In genomic region chr11:17643506-17644405, GRCh38 we compare ENCODE assay signal across 18 cellular contexts.
DNase-seq lines count a peak whose midpoint lies in the region; ATAC-seq and TF ChIP-seq lines count a peak whose summit lies in the region.
"Had no signal": no experiment of that assay in that cellular context is flagged by ENCODE, and none has a peak within 500 bp of the region (broad histone marks: within the 10 kb centered on the region; RNA-seq: fewer than 3 reads in every experiment).

No MANE protein-coding gene starts in this region.

- TF ChIP-seq EP300 in SK-N-SH (IDR thresholded peaks at IDR 0.05; ENCODE audit: borderline replicate concordance in 1 of 2, low read depth in 1 of 2, low read length in 1 of 2) = no peak

- no TSS peak for BruUV-seq in HCT116 (replicated peaks; lab: Mats Ljungman, UMichigan)

- no peaks in the 10 kb centered on the region for H3K27me3 ChIP-seq in SK-N-SH (ENCODE audit: insufficient read depth)
- no peaks in the 10 kb centered on the region for H3K27me3 ChIP-seq in HCT116 (ENCODE audit: insufficient read depth, low read length)
- no peaks in the 10 kb centered on the region for H3K27me3 ChIP-seq in prostate gland (replicated peaks; ENCODE audit: insufficient read depth)
- no peaks in the 10 kb centered on the region for H3K27me3 ChIP-seq in CD8-positive, alpha-beta memory T cell (ENCODE audit: insufficient read depth, low read length, poor library complexity, severe bottlenecking)

- POLR2A ChIA-PET in SK-N-SH (lab: Yijun Ruan, JAX) = no interaction called here
- POLR2A ChIA-PET in HCT116 (lab: Charles Lee) = no interaction called here
- POLR2A ChIA-PET in CD8-positive, alpha-beta memory T cell (lab: Charles Lee) = no interaction called here

- TF ChIP-seq RAD21 in SK-N-SH (IDR thresholded peaks at IDR 0.05; ENCODE audit: low read length) (no peak), HCT116 (IDR thresholded peaks at IDR 0.05; ENCODE audit: low read depth) (no peak)

- H3K4me3 Mint-ChIP-seq in neural crest cell = no peak overlapping the region
- H3K4me3 Mint-ChIP-seq in CD8-positive, alpha-beta memory T cell = no peak overlapping the region
- H3K4me3 Mint-ChIP-seq: B cell; CD4-positive, CD25-positive, alpha-beta regulatory T cell; H9 had no signal

- no peak for TF ChIP-seq CTCF in SK-N-SH (IDR thresholded peaks at IDR 0.05)
- no peak for TF ChIP-seq CTCF in HCT116 (IDR thresholded peaks at IDR 0.05 in 2 of 3, conservative IDR thresholded peaks at IDR 0.05 in 1 of 3; ENCODE audit: borderline replicate concordance in 1 of 3, insufficient read depth in 1 of 3, low read depth in 2 of 3, low read length in 2 of 3)
- no peak for TF ChIP-seq CTCF in neural crest cell (conservative IDR thresholded peaks at IDR 0.05)
- TF ChIP-seq CTCF in prostate gland (IDR thresholded peaks at IDR 0.05) = no peak

- H3K36me3 Mint-ChIP-seq in neural crest cell (ENCODE audit: low read depth) = no peaks in the 10 kb centered on the region
- H3K36me3 Mint-ChIP-seq in CD8-positive, alpha-beta memory T cell = no peaks in the 10 kb centered on the region
- H3K36me3 Mint-ChIP-seq: CD4-positive, CD25-positive, alpha-beta regulatory T cell had no signal

- H3K79me2 ChIP-seq in SK-N-SH (ENCODE audit: insufficient read depth) (no peaks in the 10 kb centered on the region), HCT116 (ENCODE audit: insufficient read depth, low read length) (no peaks in the 10 kb centered on the region)

- WGBS in SK-N-SH (ENCODE audit: low lambda C conversion rate) = 43% methylated on average over 7 of the region's 14 CpGs
- WGBS in prostate gland = 70% methylated on average over 14 of the region's 14 CpGs

- CTCF ChIA-PET in SK-N-SH (lab: Yijun Ruan, JAX) = interaction anchor here (0.8 kb wide), 1 partner anchor 45 kb away, joined by 3 read pairs; no protein-coding TSS in a partner anchor
- CTCF ChIA-PET in HCT116 (lab: Charles Lee) = no interaction called here
- CTCF ChIA-PET in CD8-positive, alpha-beta memory T cell (lab: Charles Lee) = no interaction called here

- H3K4me1 Mint-ChIP-seq in neural crest cell = no peaks in the 10 kb centered on the region
- no peaks in the 10 kb centered on the region for H3K4me1 Mint-ChIP-seq in CD8-positive, alpha-beta memory T cell
- H3K4me1 Mint-ChIP-seq: B cell; CD4-positive, CD25-positive, alpha-beta regulatory T cell had no signal

- H3K9me3 ChIP-seq in SK-N-SH = no peaks in the 10 kb centered on the region
- H3K9me3 ChIP-seq in HCT116 (ENCODE audit: control insufficient read depth in 1 of 2, insufficient read depth in 1 of 2, low read depth in 1 of 2, low read length in 2 of 2) = no peaks in the 10 kb centered on the region
- no peaks in the 10 kb centered on the region for H3K9me3 ChIP-seq in prostate gland
- H3K9me3 ChIP-seq in CD8-positive, alpha-beta memory T cell (ENCODE audit: low read length) = no peaks in the 10 kb centered on the region

- H3K4me3 ChIP-seq in SK-N-SH (ENCODE audit: low read depth in 2 of 2, low read length in 1 of 2) = no peak overlapping the region
- H3K4me3 ChIP-seq in HCT116 (replicated peaks in 1 of 2; ENCODE audit: low read depth in 1 of 2, low read length in 2 of 2) = no peak overlapping the region
- no peak overlapping the region for H3K4me3 ChIP-seq in prostate gland
- H3K4me3 ChIP-seq in CD8-positive, alpha-beta memory T cell (ENCODE audit: low read length) = no peak overlapping the region

- RAD21 ChIA-PET in HCT116 (lab: Charles Lee; ENCODE audit: low non-redundant PET in 1 of 2, low total read pairs in 2 of 2, uncharacterized antibody in 2 of 2, unreplicated experiment in 2 of 2) = no interaction called here

- H3F3A ChIP-seq in SK-N-SH (replicated peaks; ENCODE audit: insufficient read depth) = no peaks in the 10 kb centered on the region

- H2AFZ ChIP-seq in SK-N-SH (ENCODE audit: low read depth) (no peak overlapping the region), HCT116 (ENCODE audit: low read depth, low read length, poor library complexity, severe bottlenecking) (no peak overlapping the region)

- no peaks in the 10 kb centered on the region for H3K9me2 ChIP-seq in SK-N-SH
- no peaks in the 10 kb centered on the region for H3K9me2 ChIP-seq in HCT116 (ENCODE audit: insufficient read depth)

- DNase-seq in SK-N-SH (peak; percentile 24), HCT116 (ENCODE audit: low read depth, low spot score) (no peak), neural crest cell (ENCODE audit: low read depth, low spot score) (no peak), prostate gland (ENCODE audit: low spot score) (no peak), HPDE6-E6E7 (ENCODE audit: extremely low spot score) (no peak)
- DNase-seq in CD8-positive, alpha-beta memory T cell = no peak
- DNase-seq: 8988T; CD4-positive, CD25-positive, alpha-beta regulatory T cell; H9; NCI-H1105; NCI-H2081; NCI-H2171 treated with DMSO at 0.1 percent for 48 hours; NCI-H446; NCI-H526 treated with DMSO at 0.1 percent for 48 hours; Right ventricle myocardium superior had no signal

- H4K20me1 ChIP-seq in SK-N-SH (ENCODE audit: insufficient read depth) (no peaks in the 10 kb centered on the region), HCT116 (ENCODE audit: insufficient read depth) (no peaks in the 10 kb centered on the region)

- no peak for TF ChIP-seq POLR2A in HCT116 (IDR thresholded peaks at IDR 0.05; ENCODE audit: borderline replicate concordance, extremely low read depth, insufficient read depth, insufficient read length)
- TF ChIP-seq POLR2A in prostate gland (IDR thresholded peaks at IDR 0.05) = no peak

- H3K27ac ChIP-seq in SK-N-SH (ENCODE audit: low read depth in 2 of 2, low read length in 1 of 2) (no peak overlapping the region), HCT116 (ENCODE audit: low read depth, low read length) (no peak overlapping the region), prostate gland (no peak overlapping the region)
- no peak overlapping the region for H3K27ac ChIP-seq in CD8-positive, alpha-beta memory T cell (ENCODE audit: low read depth, low read length)

- peaks cover 4% of the 10 kb centered on the region for H3K9me3 Mint-ChIP-seq in neural crest cell
- H3K9me3 Mint-ChIP-seq in CD8-positive, alpha-beta memory T cell = peaks cover 0 to 11% (median 7%) of the 10 kb centered on the region in 5 donors

- H3K4me1 ChIP-seq in SK-N-SH (ENCODE audit: control insufficient read depth in 1 of 2, insufficient read depth in 2 of 2, low read depth in 1 of 2, low read length in 1 of 2) = no peaks in the 10 kb centered on the region; a peak in 1 of 4 replicates
- no peaks in the 10 kb centered on the region for H3K4me1 ChIP-seq in HCT116 (ENCODE audit: control insufficient read depth in 1 of 2, insufficient read depth in 2 of 2, low read length in 2 of 2)
- H3K4me1 ChIP-seq in prostate gland (replicated peaks) = no peaks in the 10 kb centered on the region
- H3K4me1 ChIP-seq in CD8-positive, alpha-beta memory T cell (ENCODE audit: insufficient read depth, low read length) = no peaks in the 10 kb centered on the region

- peak overlapping the region; percentile 19 for H3K27ac Mint-ChIP-seq in neural crest cell (ENCODE audit: unreplicated experiment)
- H3K27ac Mint-ChIP-seq in CD8-positive, alpha-beta memory T cell = no peak overlapping the region
- H3K27ac Mint-ChIP-seq: B cell; CD4-positive, CD25-positive, alpha-beta regulatory T cell; H9 had no signal

- intact Hi-C loops in HCT116 (cut with micrococcal nuclease) (no loop called here), prostate gland (cut with DNase I) (no loop called here)

- no peak overlapping the region for H3K4me2 ChIP-seq in SK-N-SH
- no peak overlapping the region for H3K4me2 ChIP-seq in HCT116 (ENCODE audit: low read length)

- H3K27me3 Mint-ChIP-seq in neural crest cell (ENCODE audit: low read depth) = peaks cover 3% of the 10 kb centered on the region
- H3K27me3 Mint-ChIP-seq in CD8-positive, alpha-beta memory T cell = peaks cover 7 to 17% of the 10 kb centered on the region in 2 donors

- H3K9ac ChIP-seq in SK-N-SH = no peak overlapping the region
- H3K9ac ChIP-seq in HCT116 (ENCODE audit: low read length) = no peak overlapping the region

- no peak for ATAC-seq in SK-N-SH treated with all-trans-retinoic acid at 6 μM for 48 hours
- ATAC-seq in HCT116 = 0 out of 2 replicates have a peak, but pooled peaks have one; percentile 21
- no peak for ATAC-seq in GM18909 (IDR thresholded peaks at IDR 0.05; ENCODE audit: poor library complexity, unreplicated experiment)

- H3K36me3 ChIP-seq in SK-N-SH (replicated peaks in 1 of 2; ENCODE audit: control insufficient read depth in 1 of 2, insufficient read depth in 2 of 2, low read length in 1 of 2) (no peaks in the 10 kb centered on the region), HCT116 (ENCODE audit: control insufficient read depth in 1 of 2, insufficient read depth in 2 of 2, low read length in 2 of 2) (no peaks in the 10 kb centered on the region), prostate gland (no peaks in the 10 kb centered on the region)
- no peaks in the 10 kb centered on the region for H3K36me3 ChIP-seq in CD8-positive, alpha-beta memory T cell (ENCODE audit: insufficient read depth, low read length)

TF ChIP-seq in SK-N-SH, 30 proteins besides CTCF, POLR2A, EP300 and RAD21 (continues in another document):
- TF ChIP-seq RFX5 (IDR thresholded peaks at IDR 0.05; ENCODE audit: low read length) (no peak), EZH2phosphoT487 (IDR thresholded peaks at IDR 0.05; ENCODE audit: borderline replicate concordance, low read depth) (no peak)

TF ChIP-seq in SK-N-SH treated with all-trans-retinoic acid at 6 μM for 48 hours, 23 proteins besides CTCF, POLR2A, EP300 and RAD21 (continues in another document):
- no peak for TF ChIP-seq ZNF565 (CRISPR knock-in tag; conservative IDR thresholded peaks at IDR 0.05; ENCODE audit: low read depth)
- TF ChIP-seq BACH2 (CRISPR knock-in tag; IDR thresholded peaks at IDR 0.05; ENCODE audit: borderline replicate concordance) = no peak

TF ChIP-seq in HCT116, 20 proteins besides CTCF, POLR2A, EP300 and RAD21 (continues in another document):
- TF ChIP-seq SRF (IDR thresholded peaks at IDR 0.05; ENCODE audit: low read depth) = no peak
- TF ChIP-seq YY1 (IDR thresholded peaks at IDR 0.05; ENCODE audit: extremely low read depth, insufficient replicate concordance, low read depth, low read length) = no peak
